In the genomic region with DNA sequence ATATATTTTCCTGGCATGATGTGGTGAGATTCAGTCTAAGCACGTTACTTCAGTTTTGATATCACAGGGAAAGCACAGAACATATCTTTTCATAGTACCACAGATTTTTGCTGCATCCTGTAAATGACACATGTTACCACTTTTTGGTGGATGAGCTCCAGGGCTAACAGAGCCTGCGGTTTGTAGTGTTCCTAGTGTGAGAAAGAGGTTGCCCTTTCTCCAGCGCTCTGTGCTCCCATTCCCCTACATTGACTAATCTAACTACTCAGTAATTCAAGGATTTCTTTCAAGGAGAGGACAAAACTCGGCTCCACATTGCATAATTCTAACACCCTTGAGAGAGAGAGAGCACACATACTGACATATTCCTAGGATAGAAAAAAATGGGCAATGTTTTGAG, we compare ENCODE assay signal across 19 cellular contexts.
DNase-seq lines count a peak whose midpoint lies in the region; ATAC-seq and TF ChIP-seq lines count a peak whose summit lies in the region.
"Had no signal": no experiment of that assay in that cellular context is flagged by ENCODE, and none has a peak within 500 bp of the region (broad histone marks: within the 10 kb centered on the region; RNA-seq: fewer than 3 reads in every experiment).

No MANE protein-coding gene starts in this region.

- DNase-seq in heart left ventricle (no peak), right atrium auricular region (ENCODE audit: low spot score) (no peak), astrocyte of the spinal cord (ENCODE audit: low read depth, low spot score) (peak; percentile 34), left cardiac atrium (no peak), SHP77 (lab: John Stamatoyannopoulos, UW) (no peak), HT-29 (ENCODE audit: low spot score) (no peak)
- no peak for DNase-seq in stimulated activated effector memory CD8-positive, alpha-beta T cell treated with anti-CD3 and anti-CD28 coated beads, Interleukin-12 subunit alpha, Interleukin-12 subunit beta, amount 100 ng/mL, for 72 hours (ENCODE audit: low spot score in 2 of 2)
- DNase-seq: activated CD4-positive, alpha-beta T cell treated with anti-CD3 and anti-CD28 coated beads for 36 hours; activated naive CD4-positive, alpha-beta T cell treated with Interleukin-2 at 50 U/mL for 16 hours; CD8-positive, alpha-beta memory T cell; foreskin keratinocyte; NCI-H446 treated with DMSO at 0.1 percent for 48 hours; pancreas; SHP77 treated with DMSO at 0.1 percent for 48 hours; stimulated activated naive B cell treated with anti-CD40 and anti-IgM and Interleukin-4, amounts not matched to agents 10 μg/mL and 1 μg/mL and 100 μg/mL, for 72 hours had no signal

- TF ChIP-seq POLR2A in heart left ventricle (IDR thresholded peaks at IDR 0.05), result no peak

- H3K27me3 ChIP-seq in heart left ventricle (no peaks in the 10 kb centered on the region), right atrium auricular region (no peaks in the 10 kb centered on the region)
- H3K27me3 ChIP-seq: breast epithelium, foreskin keratinocyte, pancreas had no signal

- no peak overlapping the region for H3K27ac ChIP-seq in heart left ventricle
- H3K27ac ChIP-seq in right atrium auricular region, result no peak overlapping the region
- H3K27ac ChIP-seq: breast epithelium, foreskin keratinocyte, pancreas had no signal

- H3K4me1 ChIP-seq in heart left ventricle (no peaks in the 10 kb centered on the region), right atrium auricular region (no peaks in the 10 kb centered on the region)
- H3K4me1 ChIP-seq: breast epithelium, foreskin keratinocyte, pancreas had no signal

- no peak overlapping the region for H3K4me3 ChIP-seq in heart left ventricle
- H3K4me3 ChIP-seq in right atrium auricular region, result no peak overlapping the region
- H3K4me3 ChIP-seq in astrocyte of the spinal cord (ENCODE audit: low read depth, low read length), result no peak overlapping the region
- H3K4me3 ChIP-seq: breast epithelium, pancreas, smooth muscle cell had no signal

- ATAC-seq in heart left ventricle (peak in 3 of 4 donors; percentile 34 to 91 (median 85)), left cardiac atrium (peak; percentile 44 to 65), GM19395 (IDR thresholded peaks at IDR 0.05; ENCODE audit: unreplicated experiment) (no peak)
- no peak for ATAC-seq in stimulated activated effector memory CD8-positive, alpha-beta T cell treated with anti-CD3 and anti-CD28 coated beads, Interleukin-12 subunit alpha, Interleukin-12 subunit beta, amount 100 ng/mL, for 72 hours
- ATAC-seq: activated CD4-positive, alpha-beta T cell treated with anti-CD3 and anti-CD28 coated beads for 36 hours; foreskin keratinocyte; pancreas; stimulated activated naive B cell treated with anti-CD40 and anti-IgM and Interleukin-4, amounts not matched to agents 10 μg/mL and 1 μg/mL and 100 μg/mL, for 72 hours had no signal

- intact Hi-C loops in heart left ventricle (cut with DNase I) (no loop called here), left cardiac atrium (cut with DNase I) (no loop called here)

- no peaks in the 10 kb centered on the region for H3K4me1 Mint-ChIP-seq in stimulated activated effector memory CD8-positive, alpha-beta T cell treated with anti-CD3 and anti-CD28 coated beads, Interleukin-12 subunit alpha, Interleukin-12 subunit beta, amount 100 ng/mL, for 72 hours
- H3K4me1 Mint-ChIP-seq: activated CD4-positive, alpha-beta T cell treated with anti-CD3 and anti-CD28 coated beads for 36 hours; CD8-positive, alpha-beta memory T cell; stimulated activated naive B cell treated with anti-CD40 and anti-IgM and Interleukin-4, amounts not matched to agents 10 μg/mL and 1 μg/mL and 100 μg/mL, for 72 hours had no signal

- in situ Hi-C loops in astrocyte of the spinal cord (cut with HindIII; ENCODE audit: low sequenced_read_pairs), result no loop called here

- H3K9me3 ChIP-seq in heart left ventricle (no peaks in the 10 kb centered on the region), right atrium auricular region (no peaks in the 10 kb centered on the region)
- H3K9me3 ChIP-seq: breast epithelium, pancreas had no signal

- H3K36me3 Mint-ChIP-seq in stimulated activated effector memory CD8-positive, alpha-beta T cell treated with anti-CD3 and anti-CD28 coated beads, Interleukin-12 subunit alpha, Interleukin-12 subunit beta, amount 100 ng/mL, for 72 hours, result no peaks in the 10 kb centered on the region
- H3K36me3 Mint-ChIP-seq: CD8-positive, alpha-beta memory T cell; stimulated activated naive B cell treated with anti-CD40 and anti-IgM and Interleukin-4, amounts not matched to agents 10 μg/mL and 1 μg/mL and 100 μg/mL, for 72 hours; type B pancreatic cell had no signal

- no peaks in the 10 kb centered on the region for H3K9me3 Mint-ChIP-seq in stimulated activated effector memory CD8-positive, alpha-beta T cell treated with anti-CD3 and anti-CD28 coated beads, Interleukin-12 subunit alpha, Interleukin-12 subunit beta, amount 100 ng/mL, for 72 hours
- H3K9me3 Mint-ChIP-seq: type B pancreatic cell had no signal

- H3K36me3 ChIP-seq in heart left ventricle, result no peaks in the 10 kb centered on the region
- H3K36me3 ChIP-seq in right atrium auricular region, result no peaks in the 10 kb centered on the region
- H3K36me3 ChIP-seq: breast epithelium, pancreas had no signal

- TF ChIP-seq CTCF in heart left ventricle (IDR thresholded peaks at IDR 0.05), result no peak
- TF ChIP-seq CTCF in right atrium auricular region (IDR thresholded peaks at IDR 0.05), result no peak
- no peak for TF ChIP-seq CTCF in astrocyte of the spinal cord (IDR thresholded peaks at IDR 0.05; ENCODE audit: low read depth, low read length)

- no peak overlapping the region for H3K4me3 Mint-ChIP-seq in stimulated activated effector memory CD8-positive, alpha-beta T cell treated with anti-CD3 and anti-CD28 coated beads, Interleukin-12 subunit alpha, Interleukin-12 subunit beta, amount 100 ng/mL, for 72 hours
- H3K4me3 Mint-ChIP-seq: activated CD4-positive, alpha-beta T cell treated with anti-CD3 and anti-CD28 coated beads for 36 hours; CD8-positive, alpha-beta memory T cell; stimulated activated naive B cell treated with anti-CD40 and anti-IgM and Interleukin-4, amounts not matched to agents 10 μg/mL and 1 μg/mL and 100 μg/mL, for 72 hours; type B pancreatic cell had no signal

- no peak overlapping the region for H3K27ac Mint-ChIP-seq in stimulated activated effector memory CD8-positive, alpha-beta T cell treated with anti-CD3 and anti-CD28 coated beads, Interleukin-12 subunit alpha, Interleukin-12 subunit beta, amount 100 ng/mL, for 72 hours
- H3K27ac Mint-ChIP-seq: activated CD4-positive, alpha-beta T cell treated with anti-CD3 and anti-CD28 coated beads for 36 hours; CD8-positive, alpha-beta memory T cell; stimulated activated naive B cell treated with anti-CD40 and anti-IgM and Interleukin-4, amounts not matched to agents 10 μg/mL and 1 μg/mL and 100 μg/mL, for 72 hours; type B pancreatic cell had no signal

- 57 to 66% (median 58%) methylated on average over 4 of the region's 4 CpGs for WGBS in heart left ventricle, 4 donors

Comparison
In these comparisons a context has a peak if more than half of its experiments do, and no peak if none do; other contexts are left out.
1. ATAC-seq: peak in heart left ventricle (3 of 4) and left cardiac atrium (2 of 2); none in stimulated activated effector memory CD8-positive, alpha-beta T cell treated with anti-CD3 and anti-CD28 coated beads, Interleukin-12 subunit alpha, Interleukin-12 subunit beta, amount 100 ng/mL, for 72 hours (single experiment) and GM19395 (single experiment).